In the genomic region with DNA sequence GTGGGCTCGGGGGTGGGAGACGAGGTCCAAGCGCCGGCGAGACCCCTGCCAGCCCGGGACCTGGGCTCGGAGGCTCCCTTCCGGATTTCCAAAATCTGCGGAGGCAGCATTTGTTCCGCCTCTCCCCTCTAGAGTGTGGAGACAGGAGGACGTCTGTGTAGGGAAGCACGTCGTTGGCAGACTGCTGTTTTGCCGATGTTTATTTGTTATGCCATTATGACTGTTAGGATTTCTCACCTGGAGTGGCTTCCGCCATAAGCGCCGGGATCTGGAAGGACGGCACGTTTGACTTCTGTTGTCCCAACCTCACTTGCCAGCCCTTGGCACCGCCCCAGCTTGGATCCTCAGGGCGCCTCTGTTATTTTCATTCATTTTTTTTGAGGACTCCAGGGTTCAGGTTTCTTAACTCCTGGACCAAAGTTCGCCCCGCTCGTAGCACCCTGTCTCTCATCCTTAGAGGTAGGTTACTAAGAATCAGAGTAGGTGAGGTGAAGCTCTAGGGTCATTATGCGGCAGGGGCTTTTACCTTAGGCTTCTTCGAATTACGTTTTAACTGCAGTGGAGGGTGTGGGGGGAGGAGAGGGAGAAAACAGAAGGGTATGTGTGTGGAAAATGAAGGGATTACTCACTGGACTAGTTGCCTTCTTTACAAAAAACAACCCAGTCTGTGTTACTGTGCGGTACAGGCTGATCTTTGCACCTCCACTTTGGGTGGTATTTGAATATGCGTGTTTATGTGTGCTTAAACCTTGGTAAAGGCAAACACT, we compare ENCODE assay signal across 1 cellular context.
TF ChIP-seq lines count a peak whose summit lies in the region.

No MANE protein-coding gene starts in this region.

TF ChIP-seq in HepG2, 621 proteins besides CTCF, POLR2A, EP300 and RAD21 (continued from another document and continues in another):
- TF ChIP-seq, protein P1, sequence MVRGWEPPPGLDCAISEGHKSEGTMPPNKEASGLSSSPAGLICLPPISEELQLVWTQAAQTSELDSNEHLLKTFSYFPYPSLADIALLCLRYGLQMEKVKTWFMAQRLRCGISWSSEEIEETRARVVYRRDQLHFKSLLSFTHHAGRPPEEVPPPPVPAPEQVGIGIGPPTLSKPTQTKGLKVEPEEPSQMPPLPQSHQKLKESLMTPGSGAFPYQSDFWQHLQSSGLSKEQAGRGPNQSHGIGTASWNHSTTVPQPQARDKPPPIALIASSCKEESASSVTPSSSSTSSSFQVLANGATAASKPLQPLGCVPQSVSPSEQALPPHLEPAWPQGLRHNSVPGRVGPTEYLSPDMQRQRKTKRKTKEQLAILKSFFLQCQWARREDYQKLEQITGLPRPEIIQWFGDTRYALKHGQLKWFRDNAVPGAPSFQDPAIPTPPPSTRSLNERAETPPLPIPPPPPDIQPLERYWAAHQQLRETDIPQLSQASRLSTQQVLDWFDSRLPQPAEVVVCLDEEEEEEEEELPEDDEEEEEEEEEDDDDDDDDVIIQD (CRISPR knock-in tag; IDR thresholded peaks at IDR 0.05; ENCODE audit: low read depth): 0 out of 2 replicates have a peak, but pooled peaks have one; percentile 9
- no peak for TF ChIP-seq ZNF775 (CRISPR knock-in tag; IDR thresholded peaks at IDR 0.05; ENCODE audit: borderline replicate concordance)
- TF ChIP-seq ZNF33B (CRISPR knock-in tag; IDR thresholded peaks at IDR 0.05): no peak
- TF ChIP-seq ZNF790 (CRISPR knock-in tag; IDR thresholded peaks at IDR 0.05; ENCODE audit: borderline replicate concordance): no peak
- no peak for TF ChIP-seq ZNF720 (CRISPR knock-in tag; IDR thresholded peaks at IDR 0.05)
- no peak for TF ChIP-seq ZFP90 (CRISPR knock-in tag; IDR thresholded peaks at IDR 0.05; ENCODE audit: borderline replicate concordance)
- peak; percentile 56 for TF ChIP-seq SKI (IDR thresholded peaks at IDR 0.05; ENCODE audit: partially characterized antibody)
- TF ChIP-seq, protein P2, sequence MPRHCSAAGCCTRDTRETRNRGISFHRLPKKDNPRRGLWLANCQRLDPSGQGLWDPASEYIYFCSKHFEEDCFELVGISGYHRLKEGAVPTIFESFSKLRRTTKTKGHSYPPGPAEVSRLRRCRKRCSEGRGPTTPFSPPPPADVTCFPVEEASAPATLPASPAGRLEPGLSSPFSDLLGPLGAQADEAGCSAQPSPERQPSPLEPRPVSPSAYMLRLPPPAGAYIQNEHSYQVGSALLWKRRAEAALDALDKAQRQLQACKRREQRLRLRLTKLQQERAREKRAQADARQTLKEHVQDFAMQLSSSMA (CRISPR knock-in tag; IDR thresholded peaks at IDR 0.05): no peak
- peak; percentile 34; the same call in 1 of the 2 replicates for TF ChIP-seq MAFF (IDR thresholded peaks at IDR 0.05; ENCODE audit: low read depth, low read length)
- TF ChIP-seq, protein P3, sequence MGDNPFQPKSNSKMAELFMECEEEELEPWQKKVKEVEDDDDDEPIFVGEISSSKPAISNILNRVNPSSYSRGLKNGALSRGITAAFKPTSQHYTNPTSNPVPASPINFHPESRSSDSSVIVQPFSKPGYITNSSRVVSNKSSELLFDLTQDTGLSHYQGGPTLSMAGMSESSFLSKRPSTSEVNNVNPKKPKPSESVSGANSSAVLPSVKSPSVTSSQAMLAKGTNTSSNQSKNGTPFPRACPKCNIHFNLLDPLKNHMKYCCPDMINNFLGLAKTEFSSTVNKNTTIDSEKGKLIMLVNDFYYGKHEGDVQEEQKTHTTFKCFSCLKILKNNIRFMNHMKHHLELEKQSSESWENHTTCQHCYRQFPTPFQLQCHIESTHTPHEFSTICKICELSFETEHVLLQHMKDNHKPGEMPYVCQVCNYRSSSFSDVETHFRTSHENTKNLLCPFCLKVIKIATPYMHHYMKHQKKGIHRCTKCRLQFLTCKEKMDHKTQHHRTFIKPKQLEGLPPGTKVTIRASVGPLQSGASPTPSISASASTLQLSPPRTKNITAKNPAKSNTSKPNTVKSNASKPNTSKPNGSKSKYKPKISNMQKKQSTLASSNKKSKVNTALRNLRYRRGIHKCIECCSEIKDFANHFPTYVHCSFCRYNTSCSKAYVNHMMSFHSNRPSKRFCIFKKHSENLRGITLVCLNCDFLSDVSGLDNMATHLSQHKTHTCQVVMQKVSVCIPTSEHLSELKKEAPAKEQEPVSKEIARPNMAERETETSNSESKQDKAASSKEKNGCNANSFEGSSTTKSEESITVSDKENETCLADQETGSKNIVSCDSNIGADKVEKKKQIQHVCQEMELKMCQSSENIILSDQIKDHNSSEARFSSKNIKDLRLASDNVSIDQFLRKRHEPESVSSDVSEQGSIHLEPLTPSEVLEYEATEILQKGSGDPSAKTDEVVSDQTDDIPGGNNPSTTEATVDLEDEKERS (CRISPR knock-in tag; IDR thresholded peaks at IDR 0.05): no peak
- TF ChIP-seq, protein P4, sequence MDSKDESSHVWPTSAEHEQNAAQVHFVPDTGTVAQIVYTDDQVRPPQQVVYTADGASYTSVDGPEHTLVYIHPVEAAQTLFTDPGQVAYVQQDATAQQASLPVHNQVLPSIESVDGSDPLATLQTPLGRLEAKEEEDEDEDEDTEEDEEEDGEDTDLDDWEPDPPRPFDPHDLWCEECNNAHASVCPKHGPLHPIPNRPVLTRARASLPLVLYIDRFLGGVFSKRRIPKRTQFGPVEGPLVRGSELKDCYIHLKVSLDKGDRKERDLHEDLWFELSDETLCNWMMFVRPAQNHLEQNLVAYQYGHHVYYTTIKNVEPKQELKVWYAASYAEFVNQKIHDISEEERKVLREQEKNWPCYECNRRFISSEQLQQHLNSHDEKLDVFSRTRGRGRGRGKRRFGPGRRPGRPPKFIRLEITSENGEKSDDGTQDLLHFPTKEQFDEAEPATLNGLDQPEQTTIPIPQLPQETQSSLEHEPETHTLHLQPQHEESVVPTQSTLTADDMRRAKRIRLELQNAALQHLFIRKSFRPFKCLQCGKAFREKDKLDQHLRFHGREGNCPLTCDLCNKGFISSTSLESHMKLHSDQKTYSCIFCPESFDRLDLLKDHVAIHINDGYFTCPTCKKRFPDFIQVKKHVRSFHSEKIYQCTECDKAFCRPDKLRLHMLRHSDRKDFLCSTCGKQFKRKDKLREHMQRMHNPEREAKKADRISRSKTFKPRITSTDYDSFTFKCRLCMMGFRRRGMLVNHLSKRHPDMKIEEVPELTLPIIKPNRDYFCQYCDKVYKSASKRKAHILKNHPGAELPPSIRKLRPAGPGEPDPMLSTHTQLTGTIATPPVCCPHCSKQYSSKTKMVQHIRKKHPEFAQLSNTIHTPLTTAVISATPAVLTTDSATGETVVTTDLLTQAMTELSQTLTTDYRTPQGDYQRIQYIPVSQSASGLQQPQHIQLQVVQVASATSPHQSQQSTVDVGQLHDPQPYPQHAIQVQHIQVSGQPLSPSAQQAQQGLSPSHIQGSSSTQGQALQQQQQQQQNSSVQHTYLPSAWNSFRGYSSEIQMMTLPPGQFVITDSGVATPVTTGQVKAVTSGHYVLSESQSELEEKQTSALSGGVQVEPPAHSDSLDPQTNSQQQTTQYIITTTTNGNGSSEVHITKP (CRISPR knock-in tag; IDR thresholded peaks at IDR 0.05; ENCODE audit: low read depth): no peak
- no peak; the same call in none of the 2 replicates for TF ChIP-seq ZSCAN31 (CRISPR knock-in tag; IDR thresholded peaks at IDR 0.05; ENCODE audit: low read depth)
- TF ChIP-seq MEIS2 (CRISPR knock-in tag; IDR thresholded peaks at IDR 0.05): no peak
- TF ChIP-seq, protein P5, sequence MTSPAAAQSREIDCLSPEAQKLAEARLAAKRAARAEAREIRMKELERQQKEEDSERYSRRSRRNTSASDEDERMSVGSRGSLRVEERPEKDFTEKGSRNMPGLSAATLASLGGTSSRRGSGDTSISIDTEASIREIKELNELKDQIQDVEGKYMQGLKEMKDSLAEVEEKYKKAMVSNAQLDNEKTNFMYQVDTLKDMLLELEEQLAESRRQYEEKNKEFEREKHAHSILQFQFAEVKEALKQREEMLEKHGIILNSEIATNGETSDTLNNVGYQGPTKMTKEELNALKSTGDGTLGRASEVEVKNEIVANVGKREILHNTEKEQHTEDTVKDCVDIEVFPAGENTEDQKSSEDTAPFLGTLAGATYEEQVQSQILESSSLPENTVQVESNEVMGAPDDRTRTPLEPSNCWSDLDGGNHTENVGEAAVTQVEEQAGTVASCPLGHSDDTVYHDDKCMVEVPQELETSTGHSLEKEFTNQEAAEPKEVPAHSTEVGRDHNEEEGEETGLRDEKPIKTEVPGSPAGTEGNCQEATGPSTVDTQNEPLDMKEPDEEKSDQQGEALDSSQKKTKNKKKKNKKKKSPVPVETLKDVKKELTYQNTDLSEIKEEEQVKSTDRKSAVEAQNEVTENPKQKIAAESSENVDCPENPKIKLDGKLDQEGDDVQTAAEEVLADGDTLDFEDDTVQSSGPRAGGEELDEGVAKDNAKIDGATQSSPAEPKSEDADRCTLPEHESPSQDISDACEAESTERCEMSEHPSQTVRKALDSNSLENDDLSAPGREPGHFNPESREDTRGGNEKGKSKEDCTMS (CRISPR knock-in tag; conservative IDR thresholded peaks at IDR 0.05): no peak
- TF ChIP-seq ZNF468 (CRISPR knock-in tag; IDR thresholded peaks at IDR 0.05): no peak
- TF ChIP-seq ZNF605 (CRISPR knock-in tag; IDR thresholded peaks at IDR 0.05): no peak
- TF ChIP-seq, protein P6, sequence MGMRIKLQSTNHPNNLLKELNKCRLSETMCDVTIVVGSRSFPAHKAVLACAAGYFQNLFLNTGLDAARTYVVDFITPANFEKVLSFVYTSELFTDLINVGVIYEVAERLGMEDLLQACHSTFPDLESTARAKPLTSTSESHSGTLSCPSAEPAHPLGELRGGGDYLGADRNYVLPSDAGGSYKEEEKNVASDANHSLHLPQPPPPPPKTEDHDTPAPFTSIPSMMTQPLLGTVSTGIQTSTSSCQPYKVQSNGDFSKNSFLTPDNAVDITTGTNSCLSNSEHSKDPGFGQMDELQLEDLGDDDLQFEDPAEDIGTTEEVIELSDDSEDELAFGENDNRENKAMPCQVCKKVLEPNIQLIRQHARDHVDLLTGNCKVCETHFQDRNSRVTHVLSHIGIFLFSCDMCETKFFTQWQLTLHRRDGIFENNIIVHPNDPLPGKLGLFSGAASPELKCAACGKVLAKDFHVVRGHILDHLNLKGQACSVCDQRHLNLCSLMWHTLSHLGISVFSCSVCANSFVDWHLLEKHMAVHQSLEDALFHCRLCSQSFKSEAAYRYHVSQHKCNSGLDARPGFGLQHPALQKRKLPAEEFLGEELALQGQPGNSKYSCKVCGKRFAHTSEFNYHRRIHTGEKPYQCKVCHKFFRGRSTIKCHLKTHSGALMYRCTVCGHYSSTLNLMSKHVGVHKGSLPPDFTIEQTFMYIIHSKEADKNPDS (CRISPR knock-in tag; IDR thresholded peaks at IDR 0.05): no peak
- no peak; the same call in 1 of the 2 replicates for TF ChIP-seq KLF9 (CRISPR knock-in tag; IDR thresholded peaks at IDR 0.05; ENCODE audit: low read depth)
- no peak for TF ChIP-seq ZNF746 (CRISPR knock-in tag; IDR thresholded peaks at IDR 0.05)
- peak; percentile 19 for TF ChIP-seq CCAR2 (optimal IDR thresholded peaks at IDR 0.05; ENCODE audit: low read depth, low read length)
- no peak for TF ChIP-seq ZNF546 (CRISPR knock-in tag; conservative IDR thresholded peaks at IDR 0.05)
- TF ChIP-seq BORCS8-MEF2B (CRISPR knock-in tag; IDR thresholded peaks at IDR 0.05): no peak
- TF ChIP-seq, protein P7, sequence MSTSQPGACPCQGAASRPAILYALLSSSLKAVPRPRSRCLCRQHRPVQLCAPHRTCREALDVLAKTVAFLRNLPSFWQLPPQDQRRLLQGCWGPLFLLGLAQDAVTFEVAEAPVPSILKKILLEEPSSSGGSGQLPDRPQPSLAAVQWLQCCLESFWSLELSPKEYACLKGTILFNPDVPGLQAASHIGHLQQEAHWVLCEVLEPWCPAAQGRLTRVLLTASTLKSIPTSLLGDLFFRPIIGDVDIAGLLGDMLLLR (CRISPR knock-in tag; IDR thresholded peaks at IDR 0.05): no peak
- TF ChIP-seq, protein P8, sequence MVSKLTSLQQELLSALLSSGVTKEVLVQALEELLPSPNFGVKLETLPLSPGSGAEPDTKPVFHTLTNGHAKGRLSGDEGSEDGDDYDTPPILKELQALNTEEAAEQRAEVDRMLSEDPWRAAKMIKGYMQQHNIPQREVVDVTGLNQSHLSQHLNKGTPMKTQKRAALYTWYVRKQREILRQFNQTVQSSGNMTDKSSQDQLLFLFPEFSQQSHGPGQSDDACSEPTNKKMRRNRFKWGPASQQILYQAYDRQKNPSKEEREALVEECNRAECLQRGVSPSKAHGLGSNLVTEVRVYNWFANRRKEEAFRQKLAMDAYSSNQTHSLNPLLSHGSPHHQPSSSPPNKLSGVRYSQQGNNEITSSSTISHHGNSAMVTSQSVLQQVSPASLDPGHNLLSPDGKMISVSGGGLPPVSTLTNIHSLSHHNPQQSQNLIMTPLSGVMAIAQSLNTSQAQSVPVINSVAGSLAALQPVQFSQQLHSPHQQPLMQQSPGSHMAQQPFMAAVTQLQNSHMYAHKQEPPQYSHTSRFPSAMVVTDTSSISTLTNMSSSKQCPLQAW (CRISPR knock-in tag; IDR thresholded peaks at IDR 0.05): peak; percentile 50; the same call in 1 of the 2 replicates
- TF ChIP-seq FOXA1 (IDR thresholded peaks at IDR 0.05): no peak
- peak; percentile 43; the same call in 1 of the 2 replicates for TF ChIP-seq FOXA1 (CRISPR knock-in tag; IDR thresholded peaks at IDR 0.05)
- peak; percentile 36; the same call in 1 of the 2 replicates for TF ChIP-seq NR2F2 (IDR thresholded peaks at IDR 0.05; ENCODE audit: borderline replicate concordance, low read depth)
- TF ChIP-seq, protein P9, sequence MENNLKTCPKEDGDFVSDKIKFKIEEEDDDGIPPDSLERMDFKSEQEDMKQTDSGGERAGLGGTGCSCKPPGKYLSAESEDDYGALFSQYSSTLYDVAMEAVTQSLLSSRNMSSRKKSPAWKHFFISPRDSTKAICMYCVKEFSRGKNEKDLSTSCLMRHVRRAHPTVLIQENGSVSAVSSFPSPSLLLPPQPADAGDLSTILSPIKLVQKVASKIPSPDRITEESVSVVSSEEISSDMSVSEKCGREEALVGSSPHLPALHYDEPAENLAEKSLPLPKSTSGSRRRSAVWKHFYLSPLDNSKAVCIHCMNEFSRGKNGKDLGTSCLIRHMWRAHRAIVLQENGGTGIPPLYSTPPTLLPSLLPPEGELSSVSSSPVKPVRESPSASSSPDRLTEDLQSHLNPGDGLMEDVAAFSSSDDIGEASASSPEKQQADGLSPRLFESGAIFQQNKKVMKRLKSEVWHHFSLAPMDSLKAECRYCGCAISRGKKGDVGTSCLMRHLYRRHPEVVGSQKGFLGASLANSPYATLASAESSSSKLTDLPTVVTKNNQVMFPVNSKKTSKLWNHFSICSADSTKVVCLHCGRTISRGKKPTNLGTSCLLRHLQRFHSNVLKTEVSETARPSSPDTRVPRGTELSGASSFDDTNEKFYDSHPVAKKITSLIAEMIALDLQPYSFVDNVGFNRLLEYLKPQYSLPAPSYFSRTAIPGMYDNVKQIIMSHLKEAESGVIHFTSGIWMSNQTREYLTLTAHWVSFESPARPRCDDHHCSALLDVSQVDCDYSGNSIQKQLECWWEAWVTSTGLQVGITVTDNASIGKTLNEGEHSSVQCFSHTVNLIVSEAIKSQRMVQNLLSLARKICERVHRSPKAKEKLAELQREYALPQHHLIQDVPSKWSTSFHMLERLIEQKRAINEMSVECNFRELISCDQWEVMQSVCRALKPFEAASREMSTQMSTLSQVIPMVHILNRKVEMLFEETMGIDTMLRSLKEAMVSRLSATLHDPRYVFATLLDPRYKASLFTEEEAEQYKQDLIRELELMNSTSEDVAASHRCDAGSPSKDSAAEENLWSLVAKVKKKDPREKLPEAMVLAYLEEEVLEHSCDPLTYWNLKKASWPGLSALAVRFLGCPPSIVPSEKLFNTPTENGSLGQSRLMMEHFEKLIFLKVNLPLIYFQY (CRISPR knock-in tag; IDR thresholded peaks at IDR 0.05; ENCODE audit: borderline replicate concordance): no peak
- no peak for TF ChIP-seq ZNF816 (CRISPR knock-in tag; IDR thresholded peaks at IDR 0.05; ENCODE audit: borderline replicate concordance)
- no peak for TF ChIP-seq MXD4 (CRISPR knock-in tag; IDR thresholded peaks at IDR 0.05)
- TF ChIP-seq GPN1 (CRISPR knock-in tag; IDR thresholded peaks at IDR 0.05; ENCODE audit: borderline replicate concordance): no peak
- TF ChIP-seq HOXA3 (CRISPR knock-in tag; IDR thresholded peaks at IDR 0.05): peak; percentile 24; the same call in 1 of the 2 replicates
- no peak for TF ChIP-seq CREB1 (IDR thresholded peaks at IDR 0.05)
- TF ChIP-seq CREB1 (CRISPR knock-in tag; IDR thresholded peaks at IDR 0.05): peak; percentile 34
